In genomic region chr3:179956416-179956830, GRCh38 we compare ENCODE assay signal across 10 cellular contexts.
DNase-seq lines count a peak whose midpoint lies in the region; ATAC-seq, FAIRE-seq and TF ChIP-seq lines count a peak whose summit lies in the region.
"Had no signal": no experiment of that assay in that cellular context is flagged by ENCODE, and none has a peak within 500 bp of the region (broad histone marks: within the 10 kb centered on the region; RNA-seq: fewer than 3 reads in every experiment).

No MANE protein-coding gene starts in this region.

- no peak for FAIRE-seq in frontal cortex (lab: Jason Lieb, UNC)

- H3K4me3 Mint-ChIP-seq in activated B cell treated with CpG ODN at 0.5 μM for 24 hours (no peak overlapping the region), type B pancreatic cell (no peak overlapping the region)

- H3K27me3 Mint-ChIP-seq in activated B cell treated with CpG ODN at 0.5 μM for 24 hours, result peaks cover 27% of the 10 kb centered on the region
- peaks cover 3% of the 10 kb centered on the region for H3K27me3 Mint-ChIP-seq in type B pancreatic cell

- POLR2A ChIA-PET in activated B cell treated with CpG ODN at 0.5 μM for 24 hours (lab: Charles Lee), result no interaction called here

- CTCF ChIA-PET in activated B cell treated with CpG ODN at 0.5 μM for 24 hours (lab: Charles Lee), result no interaction called here

- H3K27ac Mint-ChIP-seq in activated B cell treated with CpG ODN at 0.5 μM for 24 hours (no peak overlapping the region), type B pancreatic cell (no peak overlapping the region)

- intact Hi-C loops in activated B cell treated with CpG ODN at 0.5 μM for 24 hours (cut with micrococcal nuclease), result no loop called here

- ATAC-seq in GM18498 (IDR thresholded peaks at IDR 0.05; ENCODE audit: unreplicated experiment), result peak; percentile 90
- peak; percentile 92 for ATAC-seq in GM21390 (IDR thresholded peaks at IDR 0.05; ENCODE audit: unreplicated experiment)
- ATAC-seq in HG03378 (IDR thresholded peaks at IDR 0.05; ENCODE audit: unreplicated experiment), result peak; percentile 96
- ATAC-seq in activated B cell treated with CpG ODN at 0.5 μM for 24 hours (ENCODE audit: low read depth), result peak; percentile 34

- H3K36me3 Mint-ChIP-seq in activated B cell treated with CpG ODN at 0.5 μM for 24 hours (ENCODE audit: low read depth) (no peaks in the 10 kb centered on the region), type B pancreatic cell (no peaks in the 10 kb centered on the region)

- TF ChIP-seq CTCF in activated B cell treated with CpG ODN at 0.5 μM for 24 hours (IDR thresholded peaks at IDR 0.05), result no peak
- TF ChIP-seq CTCF in type B pancreatic cell (conservative IDR thresholded peaks at IDR 0.05), result no peak

- no peak for DNase-seq in activated B cell treated with CpG ODN at 0.5 μM for 24 hours
- no peak for DNase-seq in amniotic stem cell (lab: John Stamatoyannopoulos, UW)
- no peak for DNase-seq in middle frontal gyrus (ENCODE audit: extremely low spot score, low spot score)
- DNase-seq in type B pancreatic cell (ENCODE audit: extremely low spot score, unreplicated experiment), result no peak
- DNase-seq in frontal cortex (ENCODE audit: low spot score in 2 of 2), result no peak
- DNase-seq: activated effector memory CD4-positive, alpha-beta T cell treated with Interleukin-2 at 50 U/mL for 16 hours; foreskin melanocyte had no signal

- peaks cover 4% of the 10 kb centered on the region for H3K9me3 Mint-ChIP-seq in activated B cell treated with CpG ODN at 0.5 μM for 24 hours
- H3K9me3 Mint-ChIP-seq in type B pancreatic cell, result no peaks in the 10 kb centered on the region

- H3K4me1 Mint-ChIP-seq in activated B cell treated with CpG ODN at 0.5 μM for 24 hours (peaks cover 19% of the 10 kb centered on the region), type B pancreatic cell (ENCODE audit: unreplicated experiment) (no peaks in the 10 kb centered on the region)

Comparison
In these comparisons a context has a peak if more than half of its experiments do, and no peak if none do; other contexts are left out.
1. ATAC-seq: peak in every context shown above with its lines; median percentile 96 in HG03378; 92 in GM21390; 90 in GM18498; 34 in activated B cell treated with CpG ODN at 0.5 μM for 24 hours.